Comparison of ENCODE assay signal across 15 cellular contexts in genomic region chr2:72539145-72539552, GRCh38.
DNase-seq lines count a peak whose midpoint lies in the region; ATAC-seq, FAIRE-seq and TF ChIP-seq lines count a peak whose summit lies in the region.
"Had no signal": no experiment of that assay in that cellular context is flagged by ENCODE, and none has a peak within 500 bp of the region (broad histone marks: within the 10 kb centered on the region; RNA-seq: fewer than 3 reads in every experiment).

No MANE protein-coding gene starts in this region.

- peaks cover 20% of the 10 kb centered on the region for H3K36me3 Mint-ChIP-seq in mesothelial cell of epicardium

- peak; percentile 88 for DNase-seq in AG10803 (ENCODE audit: low read depth)
- peak; percentile 17 for DNase-seq in HTR-8/SVneo (ENCODE audit: insufficient read length, low spot score)
- DNase-seq in dedifferentiated amniotic fluid mesenchymal stem cell (ENCODE audit: extremely low spot score), result peak; percentile 22
- DNase-seq in mesothelial cell of epicardium (ENCODE audit: low spot score in 2 of 2, unreplicated experiment in 2 of 2), result no peak
- DNase-seq in activated CD4-positive, alpha-beta T cell treated with anti-CD3 and anti-CD28 coated beads, Interleukin-2, amount 50 U/mL, for 48 hours, result no peak
- no peak for DNase-seq in NCI-H82 (lab: John Stamatoyannopoulos, UW)
- DNase-seq: activated CD8-positive, alpha-beta memory T cell treated with anti-CD3 and anti-CD28 coated beads, Interleukin-2, amount 50 U/mL, for 4 hours; CD4-positive, alpha-beta memory T cell; effector memory CD4-positive, alpha-beta T cell; NCI-H510A treated with DMSO at 0.1 percent for 48 hours; posterior cingulate gyrus had no signal

- peak overlapping the region; percentile 85 for H3K27ac Mint-ChIP-seq in mesothelial cell of epicardium
- H3K27ac Mint-ChIP-seq: activated naive CD8-positive, alpha-beta T cell; CD4-positive, alpha-beta memory T cell; stimulated activated naive CD8-positive, alpha-beta T cell treated with anti-CD3 and anti-CD28 coated beads, Interleukin-15, Interleukin-2, amounts not matched to agents 100 ng/mL and 50 ng/mL, for 24 hours had no signal

- no peak overlapping the region for H3K4me3 Mint-ChIP-seq in mesothelial cell of epicardium
- H3K4me3 Mint-ChIP-seq: activated naive CD8-positive, alpha-beta T cell; CD4-positive, alpha-beta memory T cell; stimulated activated naive CD8-positive, alpha-beta T cell treated with anti-CD3 and anti-CD28 coated beads, Interleukin-15, Interleukin-2, amounts not matched to agents 100 ng/mL and 50 ng/mL, for 24 hours had no signal

- peaks cover 53% of the 10 kb centered on the region for H3K4me1 Mint-ChIP-seq in mesothelial cell of epicardium

- H3K27me3 Mint-ChIP-seq in mesothelial cell of epicardium (ENCODE audit: low read depth), result no peaks in the 10 kb centered on the region
- H3K27me3 Mint-ChIP-seq: activated naive CD8-positive, alpha-beta T cell; CD4-positive, alpha-beta memory T cell; stimulated activated naive CD8-positive, alpha-beta T cell treated with anti-CD3 and anti-CD28 coated beads, Interleukin-15, Interleukin-2, amounts not matched to agents 100 ng/mL and 50 ng/mL, for 24 hours had no signal

- peaks cover 10% of the 10 kb centered on the region for H3K9me3 Mint-ChIP-seq in mesothelial cell of epicardium

- FAIRE-seq in HTR-8/SVneo (lab: Jason Lieb, UNC), result peak; percentile 40

- no peak overlapping the region for H3K4me3 ChIP-seq in AG10803 (ENCODE audit: low read length)

- ATAC-seq in GM19395 (IDR thresholded peaks at IDR 0.05; ENCODE audit: unreplicated experiment) (no peak), GM19035 (IDR thresholded peaks at IDR 0.05; ENCODE audit: unreplicated experiment) (no peak)

- TF ChIP-seq CTCF in AG10803 (conservative IDR thresholded peaks at IDR 0.05; ENCODE audit: low read length) (no peak), mesothelial cell of epicardium (IDR thresholded peaks at IDR 0.05; ENCODE audit: unreplicated experiment) (no peak)

Comparison
In these comparisons a context has a peak if more than half of its experiments do, and no peak if none do; other contexts are left out.
1. DNase-seq: peak in AG10803 (single experiment), HTR-8/SVneo (single experiment) and dedifferentiated amniotic fluid mesenchymal stem cell (single experiment); none in mesothelial cell of epicardium (0 of 2), activated CD4-positive, alpha-beta T cell treated with anti-CD3 and anti-CD28 coated beads, Interleukin-2, amount 50 U/mL, for 48 hours (0 of 2) and NCI-H82 (single experiment).